9 cellular contexts compared by ENCODE assay signal in the genomic region with DNA sequence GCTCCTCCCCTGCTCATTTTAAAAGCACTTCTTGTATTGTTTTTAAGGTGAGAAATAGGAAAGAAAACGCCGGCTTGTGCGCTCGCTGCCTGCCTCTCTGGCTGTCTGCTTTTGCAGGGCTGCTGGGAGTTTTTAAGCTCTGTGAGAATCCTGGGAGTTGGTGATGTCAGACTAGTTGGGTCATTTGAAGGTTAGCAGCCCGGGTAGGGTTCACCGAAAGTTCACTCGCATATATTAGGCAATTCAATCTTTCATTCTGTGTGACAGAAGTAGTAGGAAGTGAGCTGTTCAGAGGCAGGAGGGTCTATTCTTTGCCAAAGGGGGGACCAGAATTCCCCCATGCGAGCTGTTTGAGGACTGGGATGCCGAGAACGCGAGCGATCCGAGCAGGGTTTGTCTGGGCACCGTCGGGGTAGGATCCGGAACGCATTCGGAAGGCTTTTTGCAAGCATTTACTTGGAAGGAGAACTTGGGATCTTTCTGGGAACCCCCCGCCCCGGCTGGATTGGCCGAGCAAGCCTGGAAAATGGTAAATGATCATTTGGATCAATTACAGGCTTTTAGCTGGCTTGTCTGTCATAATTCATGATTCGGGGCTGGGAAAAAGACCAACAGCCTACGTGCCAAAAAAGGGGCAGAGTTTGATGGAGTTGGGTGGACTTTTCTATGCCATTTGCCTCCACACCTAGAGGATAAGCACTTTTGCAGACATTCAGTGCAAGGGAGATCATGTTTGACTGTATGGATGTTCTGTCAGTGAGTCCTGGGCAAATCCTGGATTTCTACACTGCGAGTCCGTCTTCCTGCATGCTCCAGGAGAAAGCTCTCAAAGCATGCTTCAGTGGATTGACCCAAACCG. TPM values are rescaled to one million over a fixed set of nuclear protein-coding genes. Genes with fewer than 3 reads are reported as not detected.
DNase-seq lines count a peak whose midpoint lies in the region; ATAC-seq and TF ChIP-seq lines count a peak whose summit lies in the region.
"Had no signal": no experiment of that assay in that cellular context is flagged by ENCODE, and none has a peak within 500 bp of the region (broad histone marks: within the 10 kb centered on the region; RNA-seq: fewer than 3 reads in every experiment).

A gene (plus strand): TSS at position 261 of the 859 bp plus-strand sequence. CDS start 469 bp downstream, at position 730.

- peak; percentile 66 to 91 for TF ChIP-seq POLR2A in Peyer's patch (IDR thresholded peaks at IDR 0.05)

- H3K27ac Mint-ChIP-seq in naive thymus-derived CD8-positive, alpha-beta T cell: peak within 1 kb of the TSS in 1 of 10 donors; percentile 35

- peaks cover 0 to 6% (median 0%) of the 10 kb centered on the region in 3 donors for H3K36me3 Mint-ChIP-seq in naive thymus-derived CD8-positive, alpha-beta T cell

- no peaks in the 10 kb centered on the region for H3K9me3 ChIP-seq in Peyer's patch
- no peaks in the 10 kb centered on the region for H3K9me3 ChIP-seq in endocrine pancreas (ENCODE audit: control insufficient read depth, low read length)
- no peaks in the 10 kb centered on the region for H3K9me3 ChIP-seq in liver (ENCODE audit: control insufficient read depth in 4 of 4, low read length in 3 of 4)

- no peaks in the 10 kb centered on the region for H3K36me3 ChIP-seq in Peyer's patch
- H3K36me3 ChIP-seq in endocrine pancreas (ENCODE audit: control insufficient read depth, insufficient read depth, low read length): no peaks in the 10 kb centered on the region
- no peaks in the 10 kb centered on the region for H3K36me3 ChIP-seq in liver (ENCODE audit: control insufficient read depth in 4 of 4, insufficient read depth in 3 of 4, low read depth in 1 of 4, low read length in 3 of 4)

- POLR2A ChIA-PET in naive thymus-derived CD8-positive, alpha-beta T cell (lab: Charles Lee): no interaction called here

- peak within 1 kb of the TSS; percentile 7 for H3K9ac ChIP-seq in endocrine pancreas (ENCODE audit: control insufficient read depth, insufficient read depth, low read length)
- peak within 1 kb of the TSS; percentile 76 to 97 for H3K9ac ChIP-seq in liver (ENCODE audit: low read depth in 1 of 2, low read length in 2 of 2)
- H3K9ac ChIP-seq: KMS-11 had no signal

- TF ChIP-seq RAD21 in liver (IDR thresholded peaks at IDR 0.05): peak; percentile 54 to 64

- H3K27me3 Mint-ChIP-seq in naive thymus-derived CD8-positive, alpha-beta T cell: peaks cover 30 to 72% (median 35%) of the 10 kb centered on the region in 5 donors

- H3K4me1 ChIP-seq in Peyer's patch (peaks cover 0 to 7% (median 0%) of the 10 kb centered on the region in 4 donors), endocrine pancreas (ENCODE audit: control insufficient read depth, insufficient read depth, low read length) (no peaks in the 10 kb centered on the region), liver (ENCODE audit: control insufficient read depth in 4 of 4, insufficient read depth in 4 of 4, low read length in 3 of 4) (peaks cover 0 to 19% (median 13%) of the 10 kb centered on the region in 4 donors)

- ATAC-seq in HG02642 (IDR thresholded peaks at IDR 0.05; ENCODE audit: poor library complexity, unreplicated experiment) (peak; percentile 74), GM21528 (IDR thresholded peaks at IDR 0.05; ENCODE audit: low FRiP score, unreplicated experiment) (no peak)
- no peak for ATAC-seq in naive thymus-derived CD8-positive, alpha-beta T cell

- WGBS in liver: 4% methylated on average over 26 of the region's 26 CpGs

- TF ChIP-seq CTCF in Peyer's patch (IDR thresholded peaks at IDR 0.05): no peak
- TF ChIP-seq CTCF in liver (IDR thresholded peaks at IDR 0.05; ENCODE audit: low read depth, low read length, missing input control): no peak

- H3K4me3 ChIP-seq in Peyer's patch (peak within 1 kb of the TSS; percentile 19 to 70 (median 40)), endocrine pancreas (ENCODE audit: control insufficient read depth, insufficient read depth, low read length) (peak within 1 kb of the TSS; percentile 31), liver (ENCODE audit: low read depth in 1 of 3, low read length in 3 of 3) (peak within 1 kb of the TSS; percentile 57 to 98 (median 90))

- H3K27ac ChIP-seq in Peyer's patch: peak within 1 kb of the TSS; percentile 51 to 78 (median 64)
- peak within 1 kb of the TSS; percentile 96 to 99 for H3K27ac ChIP-seq in liver (ENCODE audit: low read depth in 1 of 2, low read length in 2 of 2)
- H3K27ac ChIP-seq: KMS-11 had no signal

- H3K9me3 Mint-ChIP-seq in naive thymus-derived CD8-positive, alpha-beta T cell: peaks cover 0 to 2% (median 0%) of the 10 kb centered on the region in 9 donors

- peaks cover 0 to 8% (median 4%) of the 10 kb centered on the region in 4 donors for H3K4me1 Mint-ChIP-seq in naive thymus-derived CD8-positive, alpha-beta T cell

- H3K27me3 ChIP-seq in Peyer's patch (no peaks in the 10 kb centered on the region), endocrine pancreas (ENCODE audit: control insufficient read depth, insufficient read depth, low read length) (no peaks in the 10 kb centered on the region), liver (ENCODE audit: control insufficient read depth in 4 of 4, insufficient read depth in 4 of 4, low read length in 3 of 4) (no peaks in the 10 kb centered on the region)

- DNase-seq in D341Med (ENCODE audit: low spot score) (peak; percentile 58), Peyer's patch (peak in 2 of 3 donors; percentile 70 to 72), superior temporal gyrus (ENCODE audit: extremely low spot score) (peak; percentile 78)
- DNase-seq in naive thymus-derived CD8-positive, alpha-beta T cell: no peak

- H3K4me3 Mint-ChIP-seq in naive thymus-derived CD8-positive, alpha-beta T cell: peak within 1 kb of the TSS in 4 of 10 donors; percentile 14 to 29 (median 22)

TF ChIP-seq in liver, 16 proteins besides CTCF, POLR2A, EP300 and RAD21 (continues in another document):
- peak; percentile 32 to 55 for TF ChIP-seq HNF4A (conservative IDR thresholded peaks at IDR 0.05)
- TF ChIP-seq, protein P1, sequence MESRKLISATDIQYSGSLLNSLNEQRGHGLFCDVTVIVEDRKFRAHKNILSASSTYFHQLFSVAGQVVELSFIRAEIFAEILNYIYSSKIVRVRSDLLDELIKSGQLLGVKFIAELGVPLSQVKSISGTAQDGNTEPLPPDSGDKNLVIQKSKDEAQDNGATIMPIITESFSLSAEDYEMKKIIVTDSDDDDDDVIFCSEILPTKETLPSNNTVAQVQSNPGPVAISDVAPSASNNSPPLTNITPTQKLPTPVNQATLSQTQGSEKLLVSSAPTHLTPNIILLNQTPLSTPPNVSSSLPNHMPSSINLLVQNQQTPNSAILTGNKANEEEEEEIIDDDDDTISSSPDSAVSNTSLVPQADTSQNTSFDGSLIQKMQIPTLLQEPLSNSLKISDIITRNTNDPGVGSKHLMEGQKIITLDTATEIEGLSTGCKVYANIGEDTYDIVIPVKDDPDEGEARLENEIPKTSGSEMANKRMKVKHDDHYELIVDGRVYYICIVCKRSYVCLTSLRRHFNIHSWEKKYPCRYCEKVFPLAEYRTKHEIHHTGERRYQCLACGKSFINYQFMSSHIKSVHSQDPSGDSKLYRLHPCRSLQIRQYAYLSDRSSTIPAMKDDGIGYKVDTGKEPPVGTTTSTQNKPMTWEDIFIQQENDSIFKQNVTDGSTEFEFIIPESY (IDR thresholded peaks at IDR 0.05): peak; percentile 50
- TF ChIP-seq RXRA (IDR thresholded peaks at IDR 0.05): peak; percentile 98 to 99
- TF ChIP-seq, protein P2, sequence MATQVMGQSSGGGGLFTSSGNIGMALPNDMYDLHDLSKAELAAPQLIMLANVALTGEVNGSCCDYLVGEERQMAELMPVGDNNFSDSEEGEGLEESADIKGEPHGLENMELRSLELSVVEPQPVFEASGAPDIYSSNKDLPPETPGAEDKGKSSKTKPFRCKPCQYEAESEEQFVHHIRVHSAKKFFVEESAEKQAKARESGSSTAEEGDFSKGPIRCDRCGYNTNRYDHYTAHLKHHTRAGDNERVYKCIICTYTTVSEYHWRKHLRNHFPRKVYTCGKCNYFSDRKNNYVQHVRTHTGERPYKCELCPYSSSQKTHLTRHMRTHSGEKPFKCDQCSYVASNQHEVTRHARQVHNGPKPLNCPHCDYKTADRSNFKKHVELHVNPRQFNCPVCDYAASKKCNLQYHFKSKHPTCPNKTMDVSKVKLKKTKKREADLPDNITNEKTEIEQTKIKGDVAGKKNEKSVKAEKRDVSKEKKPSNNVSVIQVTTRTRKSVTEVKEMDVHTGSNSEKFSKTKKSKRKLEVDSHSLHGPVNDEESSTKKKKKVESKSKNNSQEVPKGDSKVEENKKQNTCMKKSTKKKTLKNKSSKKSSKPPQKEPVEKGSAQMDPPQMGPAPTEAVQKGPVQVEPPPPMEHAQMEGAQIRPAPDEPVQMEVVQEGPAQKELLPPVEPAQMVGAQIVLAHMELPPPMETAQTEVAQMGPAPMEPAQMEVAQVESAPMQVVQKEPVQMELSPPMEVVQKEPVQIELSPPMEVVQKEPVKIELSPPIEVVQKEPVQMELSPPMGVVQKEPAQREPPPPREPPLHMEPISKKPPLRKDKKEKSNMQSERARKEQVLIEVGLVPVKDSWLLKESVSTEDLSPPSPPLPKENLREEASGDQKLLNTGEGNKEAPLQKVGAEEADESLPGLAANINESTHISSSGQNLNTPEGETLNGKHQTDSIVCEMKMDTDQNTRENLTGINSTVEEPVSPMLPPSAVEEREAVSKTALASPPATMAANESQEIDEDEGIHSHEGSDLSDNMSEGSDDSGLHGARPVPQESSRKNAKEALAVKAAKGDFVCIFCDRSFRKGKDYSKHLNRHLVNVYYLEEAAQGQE (IDR thresholded peaks at IDR 0.05): peak; percentile 91
- TF ChIP-seq FOXA2 (IDR thresholded peaks at IDR 0.05): no peak
- peak in 1 of 2 donors; percentile 66 for TF ChIP-seq EGR1 (IDR thresholded peaks at IDR 0.05; ENCODE audit: low read depth in 2 of 2)
- no peak for TF ChIP-seq FOXA1 (IDR thresholded peaks at IDR 0.05)
- TF ChIP-seq, protein P3, sequence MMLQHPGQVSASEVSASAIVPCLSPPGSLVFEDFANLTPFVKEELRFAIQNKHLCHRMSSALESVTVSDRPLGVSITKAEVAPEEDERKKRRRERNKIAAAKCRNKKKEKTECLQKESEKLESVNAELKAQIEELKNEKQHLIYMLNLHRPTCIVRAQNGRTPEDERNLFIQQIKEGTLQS (IDR thresholded peaks at IDR 0.05): peak; percentile 85
- no peak for TF ChIP-seq HNF4G (IDR thresholded peaks at IDR 0.05)
- peak; percentile 35 for TF ChIP-seq NR2F2 (IDR thresholded peaks at IDR 0.05)
- TF ChIP-seq YY1 (IDR thresholded peaks at IDR 0.05): peak; percentile 73
- TF ChIP-seq JUND (IDR thresholded peaks at IDR 0.05): peak; percentile 89 to 95
- TF ChIP-seq, protein P4, sequence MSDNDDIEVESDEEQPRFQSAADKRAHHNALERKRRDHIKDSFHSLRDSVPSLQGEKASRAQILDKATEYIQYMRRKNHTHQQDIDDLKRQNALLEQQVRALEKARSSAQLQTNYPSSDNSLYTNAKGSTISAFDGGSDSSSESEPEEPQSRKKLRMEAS (IDR thresholded peaks at IDR 0.05): peak; percentile 30
- TF ChIP-seq SP1 (IDR thresholded peaks at IDR 0.05): peak; percentile 82

RNA-seq across cellular contexts. Expression of the gene that starts here (rescaled TPM):
- 1 to 10 TPM in 3 of 4 donors, under 1 TPM in 1; 0.53 to 4.1 (median 2.9) TPM for total RNA-seq in Peyer's patch
- total RNA-seq in liver: 1 to 10 TPM; 2.4 to 3.3 TPM
- 1 to 10 TPM; 2.1 to 2.2 TPM for polyA plus RNA-seq in liver
- not detected for total RNA-seq in naive thymus-derived CD8-positive, alpha-beta T cell
- polyA plus RNA-seq in naive thymus-derived CD8-positive, alpha-beta T cell: under 1 TPM in 1 of 3 donors, not detected in 2; 0.09 TPM

Comparison
In these comparisons a context has a peak if more than half of its experiments do, and no peak if none do; other contexts are left out.
1. DNase-seq: peak in D341Med (single experiment), Peyer's patch (2 of 3) and superior temporal gyrus (single experiment); none in naive thymus-derived CD8-positive, alpha-beta T cell (0 of 10).
2. H3K4me3 ChIP-seq: peak in every context shown above with its lines; median percentile 90 in liver; 40 in Peyer's patch; 31 in endocrine pancreas.